Comparison of ENCODE assay signal across 22 cellular contexts in the genomic region with DNA sequence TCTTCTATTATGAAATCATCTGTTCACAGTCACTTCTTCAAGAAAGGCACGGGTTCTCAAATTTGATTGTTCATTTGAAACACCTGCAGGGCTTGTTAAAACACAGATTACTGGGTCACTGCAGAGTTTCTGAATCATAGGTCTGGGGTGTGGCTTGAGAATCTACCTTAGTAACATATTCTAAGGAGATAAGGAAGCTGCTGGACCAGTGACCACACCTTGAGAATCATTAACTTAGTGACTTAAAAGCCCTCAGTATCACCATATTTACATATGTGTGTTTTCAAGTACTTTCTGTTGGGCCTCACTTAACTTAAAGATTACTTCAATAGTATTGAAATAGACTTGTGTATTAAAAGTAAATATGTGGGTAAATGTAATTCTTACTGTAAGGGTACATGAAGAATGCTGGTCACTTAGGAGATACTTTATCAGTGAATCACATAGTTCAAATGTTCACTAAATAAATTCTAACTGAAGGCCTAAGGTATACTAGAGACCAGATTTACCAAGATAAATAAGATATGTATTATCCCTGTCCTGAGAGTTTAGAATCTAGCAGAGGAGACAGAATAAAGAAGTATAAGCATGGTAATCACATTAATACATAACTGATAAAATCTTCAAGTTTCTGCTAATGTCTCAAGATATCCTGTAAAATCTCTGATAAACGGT.
DNase-seq lines count a peak whose midpoint lies in the region; ATAC-seq, FAIRE-seq and TF ChIP-seq lines count a peak whose summit lies in the region.
"Had no signal": no experiment of that assay in that cellular context is flagged by ENCODE, and none has a peak within 500 bp of the region (broad histone marks: within the 10 kb centered on the region; RNA-seq: fewer than 3 reads in every experiment).

No MANE protein-coding gene starts in this region.

- peak; percentile 57 for FAIRE-seq in keratinocyte (lab: Jason Lieb, UNC)

- TF ChIP-seq POLR2A in transverse colon (IDR thresholded peaks at IDR 0.05) (no peak), gastroesophageal sphincter (IDR thresholded peaks at IDR 0.05) (no peak)

- no peaks in the 10 kb centered on the region for H3K9me3 Mint-ChIP-seq in activated CD8-positive, alpha-beta T cell treated with anti-CD3 and anti-CD28 coated beads, Interleukin-2, amount 10 ng/mL, durations not matched to agents 7 days and 5 days (ENCODE audit: insufficient read depth)
- H3K9me3 Mint-ChIP-seq: activated CD4-positive, alpha-beta T cell treated with anti-CD3 and anti-CD28 coated beads, Interleukin-2, amount 10 ng/mL, durations not matched to agents 7 days and 5 days; activated T-helper 17 cell treated with anti-CD3 and anti-CD28 coated beads, Interleukin-2, amount 50 U/mL, for 72 hours; stimulated activated naive CD8-positive, alpha-beta T cell treated with anti-CD3 and anti-CD28 coated beads, Interleukin-15, Interleukin-2, amounts not matched to agents 100 ng/mL and 50 ng/mL, for 24 hours had no signal

- POLR2A ChIA-PET in SK-N-SH (lab: Yijun Ruan, JAX) = no interaction called here
- POLR2A ChIA-PET in activated CD8-positive, alpha-beta T cell treated with anti-CD3 and anti-CD28 coated beads, Interleukin-2, amount 10 ng/mL, durations not matched to agents 7 days and 5 days (lab: Charles Lee) = no interaction called here

- H3K9me2 ChIP-seq in SK-N-SH = no peaks in the 10 kb centered on the region

- H3K4me3 Mint-ChIP-seq in activated CD8-positive, alpha-beta T cell treated with anti-CD3 and anti-CD28 coated beads, Interleukin-2, amount 10 ng/mL, durations not matched to agents 7 days and 5 days = no peak overlapping the region
- H3K4me3 Mint-ChIP-seq: activated CD4-positive, alpha-beta T cell treated with anti-CD3 and anti-CD28 coated beads, Interleukin-2, amount 10 ng/mL, durations not matched to agents 7 days and 5 days; activated T-helper 17 cell treated with anti-CD3 and anti-CD28 coated beads, Interleukin-2, amount 50 U/mL, for 72 hours; B cell; stimulated activated naive CD8-positive, alpha-beta T cell treated with anti-CD3 and anti-CD28 coated beads, Interleukin-15, Interleukin-2, amounts not matched to agents 100 ng/mL and 50 ng/mL, for 24 hours had no signal

- no peaks in the 10 kb centered on the region for H3K9me3 ChIP-seq in SK-N-SH
- no peaks in the 10 kb centered on the region for H3K9me3 ChIP-seq in keratinocyte (ENCODE audit: control insufficient read depth, low read depth, low read length)
- no peaks in the 10 kb centered on the region for H3K9me3 ChIP-seq in transverse colon
- no peaks in the 10 kb centered on the region for H3K9me3 ChIP-seq in gastroesophageal sphincter
- H3K9me3 ChIP-seq: gastrocnemius medialis, psoas muscle, upper lobe of right lung had no signal

- H3K4me1 Mint-ChIP-seq in activated CD8-positive, alpha-beta T cell treated with anti-CD3 and anti-CD28 coated beads, Interleukin-2, amount 10 ng/mL, durations not matched to agents 7 days and 5 days (ENCODE audit: low read depth) = no peaks in the 10 kb centered on the region
- H3K4me1 Mint-ChIP-seq: activated CD4-positive, alpha-beta T cell treated with anti-CD3 and anti-CD28 coated beads, Interleukin-2, amount 10 ng/mL, durations not matched to agents 7 days and 5 days; activated T-helper 17 cell treated with anti-CD3 and anti-CD28 coated beads, Interleukin-2, amount 50 U/mL, for 72 hours; B cell had no signal

- H3K27me3 ChIP-seq in SK-N-SH (ENCODE audit: insufficient read depth) = no peaks in the 10 kb centered on the region
- no peaks in the 10 kb centered on the region for H3K27me3 ChIP-seq in keratinocyte (ENCODE audit: control insufficient read depth, extremely low read depth, insufficient read depth, low read length)
- no peaks in the 10 kb centered on the region for H3K27me3 ChIP-seq in transverse colon
- no peaks in the 10 kb centered on the region for H3K27me3 ChIP-seq in gastroesophageal sphincter
- H3K27me3 ChIP-seq: gastrocnemius medialis, upper lobe of right lung had no signal

- peaks cover 3% of the 10 kb centered on the region for H3F3A ChIP-seq in SK-N-SH (replicated peaks; ENCODE audit: insufficient read depth)

- H3K27ac Mint-ChIP-seq in activated CD8-positive, alpha-beta T cell treated with anti-CD3 and anti-CD28 coated beads, Interleukin-2, amount 10 ng/mL, durations not matched to agents 7 days and 5 days = no peak overlapping the region
- H3K27ac Mint-ChIP-seq: activated CD4-positive, alpha-beta T cell treated with anti-CD3 and anti-CD28 coated beads, Interleukin-2, amount 10 ng/mL, durations not matched to agents 7 days and 5 days; activated T-helper 17 cell treated with anti-CD3 and anti-CD28 coated beads, Interleukin-2, amount 50 U/mL, for 72 hours; B cell; stimulated activated naive CD8-positive, alpha-beta T cell treated with anti-CD3 and anti-CD28 coated beads, Interleukin-15, Interleukin-2, amounts not matched to agents 100 ng/mL and 50 ng/mL, for 24 hours had no signal

- in situ Hi-C loops in transverse colon (cut with MboI; ENCODE audit: low pct_ligation_motif_present in 1 of 4, low pct_unique_long_range_greater_than_20kb in 1 of 4, low sequenced_read_pairs in 3 of 4) = no loop called here

- H3K36me3 Mint-ChIP-seq in activated CD8-positive, alpha-beta T cell treated with anti-CD3 and anti-CD28 coated beads, Interleukin-2, amount 10 ng/mL, durations not matched to agents 7 days and 5 days (ENCODE audit: low read depth) = no peaks in the 10 kb centered on the region

- WGBS in SK-N-SH (ENCODE audit: low lambda C conversion rate) = 58% methylated on average over 2 of the region's 2 CpGs
- WGBS in transverse colon (ENCODE audit: low coverage in 1 of 2), 2 donors = 23 to 32% methylated on average over 1 to 2 of the region's 2 CpGs
- 54 to 68% methylated on average over 2 of the region's 2 CpGs for WGBS in gastroesophageal sphincter (ENCODE audit: low coverage in 1 of 2), 2 donors

- H3K36me3 ChIP-seq in SK-N-SH (replicated peaks in 1 of 2; ENCODE audit: control insufficient read depth in 1 of 2, insufficient read depth in 2 of 2, low read length in 1 of 2) (peaks cover 2 to 20% of the 10 kb centered on the region in 2 experiments), keratinocyte (ENCODE audit: control insufficient read depth in 2 of 2, extremely low read depth in 1 of 2, insufficient read depth in 2 of 2, low read length in 2 of 2) (no peaks in the 10 kb centered on the region), transverse colon (no peaks in the 10 kb centered on the region), gastroesophageal sphincter (no peaks in the 10 kb centered on the region)
- H3K36me3 ChIP-seq: gastrocnemius medialis, upper lobe of right lung had no signal

- no peaks in the 10 kb centered on the region for H3K27me3 Mint-ChIP-seq in activated CD8-positive, alpha-beta T cell treated with anti-CD3 and anti-CD28 coated beads, Interleukin-2, amount 10 ng/mL, durations not matched to agents 7 days and 5 days (ENCODE audit: low read depth)
- H3K27me3 Mint-ChIP-seq: activated CD4-positive, alpha-beta T cell treated with anti-CD3 and anti-CD28 coated beads, Interleukin-2, amount 10 ng/mL, durations not matched to agents 7 days and 5 days; activated T-helper 17 cell treated with anti-CD3 and anti-CD28 coated beads, Interleukin-2, amount 50 U/mL, for 72 hours; B cell; stimulated activated naive CD8-positive, alpha-beta T cell treated with anti-CD3 and anti-CD28 coated beads, Interleukin-15, Interleukin-2, amounts not matched to agents 100 ng/mL and 50 ng/mL, for 24 hours had no signal

- TF ChIP-seq RAD21 in SK-N-SH (IDR thresholded peaks at IDR 0.05; ENCODE audit: low read length) = no peak

- dilution Hi-C loops in keratinocyte (cut with MboI; ENCODE audit: extremely low pct_ligation_motif_present, low sequenced_read_pairs) = no loop called here

- no peaks in the 10 kb centered on the region for H4K20me1 ChIP-seq in SK-N-SH (ENCODE audit: insufficient read depth)
- no peaks in the 10 kb centered on the region for H4K20me1 ChIP-seq in keratinocyte (ENCODE audit: control insufficient read depth, extremely low read depth, insufficient read depth, low read length)

- ATAC-seq in HG02981 (IDR thresholded peaks at IDR 0.05; ENCODE audit: unreplicated experiment) (peak; percentile 70), gastroesophageal sphincter (no peak)
- ATAC-seq in activated CD8-positive, alpha-beta T cell treated with anti-CD3 and anti-CD28 coated beads, Interleukin-2, amount 10 ng/mL, durations not matched to agents 7 days and 5 days = no peak
- ATAC-seq: activated T-helper 17 cell treated with anti-CD3 and anti-CD28 coated beads, Interleukin-2, amount 50 U/mL, for 72 hours; gastrocnemius medialis; left lobe of liver; psoas muscle; upper lobe of right lung had no signal

- H3K4me2 ChIP-seq in SK-N-SH = no peak overlapping the region; the same call in 1 of the 2 replicates
- no peak overlapping the region for H3K4me2 ChIP-seq in keratinocyte (ENCODE audit: control insufficient read depth, extremely low read depth, insufficient read depth, low read depth, low read length)
- H3K4me2 ChIP-seq: smooth muscle cell had no signal

- intact Hi-C loops in transverse colon (cut with DNase I; ENCODE audit: low total_unique reads) = loop anchor here (10.0 kb wide), 1 partner anchor 59 kb away; no protein-coding TSS in a partner anchor

- no peaks in the 10 kb centered on the region for H3K9me1 ChIP-seq in keratinocyte (ENCODE audit: control insufficient read depth, extremely low read depth, insufficient read depth, low read length)

- TF ChIP-seq CTCF in SK-N-SH (IDR thresholded peaks at IDR 0.05) = no peak
- TF ChIP-seq CTCF in keratinocyte (optimal IDR thresholded peaks at IDR 0.05 in 1 of 3, IDR thresholded peaks at IDR 0.05 in 1 of 3, conservative IDR thresholded peaks at IDR 0.05 in 1 of 3; ENCODE audit: extremely low read depth in 1 of 3, insufficient read depth in 2 of 3, low read length in 3 of 3) = no peak
- no peak for TF ChIP-seq CTCF in transverse colon (IDR thresholded peaks at IDR 0.05)
- no peak for TF ChIP-seq CTCF in gastroesophageal sphincter (IDR thresholded peaks at IDR 0.05)

- H3K9ac ChIP-seq in SK-N-SH (no peak overlapping the region), keratinocyte (ENCODE audit: control insufficient read depth, extremely low read depth, insufficient read depth, low read length) (no peak overlapping the region)

- no peak overlapping the region for H3K4me3 ChIP-seq in SK-N-SH (ENCODE audit: low read depth in 2 of 2, low read length in 1 of 2)
- no peak overlapping the region for H3K4me3 ChIP-seq in keratinocyte (ENCODE audit: control insufficient read depth in 2 of 3, extremely low read depth in 1 of 3, insufficient read depth in 2 of 3, low read depth in 1 of 3, low read length in 3 of 3)
- no peak overlapping the region for H3K4me3 ChIP-seq in transverse colon
- H3K4me3 ChIP-seq in gastroesophageal sphincter = no peak overlapping the region
- H3K4me3 ChIP-seq: gastrocnemius medialis, psoas muscle, smooth muscle cell, upper lobe of right lung had no signal

- H3K4me1 ChIP-seq in SK-N-SH (ENCODE audit: control insufficient read depth in 1 of 2, insufficient read depth in 2 of 2, low read depth in 1 of 2, low read length in 1 of 2) (peaks cover 0 to 3% of the 10 kb centered on the region in 2 experiments; a peak in 2 of 4 replicates), keratinocyte (ENCODE audit: control insufficient read depth, extremely low read depth, insufficient read depth, low read length) (peaks cover 6% of the 10 kb centered on the region), transverse colon (peaks cover 0 to 18% (median 6%) of the 10 kb centered on the region in 4 donors), gastroesophageal sphincter (no peaks in the 10 kb centered on the region)
- H3K4me1 ChIP-seq: gastrocnemius medialis, psoas muscle, upper lobe of right lung had no signal

- TF ChIP-seq EP300 in SK-N-SH (IDR thresholded peaks at IDR 0.05; ENCODE audit: borderline replicate concordance in 1 of 2, low read depth in 1 of 2, low read length in 1 of 2) = peak in 1 of 2 experiments; percentile 73; a peak in 2 of 4 replicates
- no peak for TF ChIP-seq EP300 in transverse colon (IDR thresholded peaks at IDR 0.05; ENCODE audit: low read depth)
- no peak for TF ChIP-seq EP300 in gastroesophageal sphincter (IDR thresholded peaks at IDR 0.05)

- peak overlapping the region in 1 of 2 experiments; percentile 29; a peak in 3 of 4 replicates for H3K27ac ChIP-seq in SK-N-SH (ENCODE audit: low read depth in 2 of 2, low read length in 1 of 2)
- no peak overlapping the region for H3K27ac ChIP-seq in keratinocyte (ENCODE audit: control insufficient read depth, insufficient read depth, low read length)
- peak overlapping the region; percentile 53 to 81 (median 66) for H3K27ac ChIP-seq in transverse colon
- H3K27ac ChIP-seq in gastroesophageal sphincter = no peak overlapping the region
- H3K27ac ChIP-seq: gastrocnemius medialis, psoas muscle, upper lobe of right lung had no signal

- DNase-seq in SK-N-SH = no peak
- DNase-seq in keratinocyte (ENCODE audit: low read depth, low spot score) = peak; percentile 35
- DNase-seq in transverse colon = peak; percentile 52
- DNase-seq in NCI-H526 (lab: John Stamatoyannopoulos, UW) = no peak
- DNase-seq in activated CD8-positive, alpha-beta T cell treated with anti-CD3 and anti-CD28 coated beads, Interleukin-2, amount 10 ng/mL, durations not matched to agents 7 days and 5 days = no peak
- DNase-seq: activated CD4-positive, alpha-beta T cell treated with anti-CD3 and anti-CD28 coated beads, Interleukin-2, amount 10 ng/mL, durations not matched to agents 7 days and 5 days; EL; gastrocnemius medialis; HCEC 1CT; NCI-H1417; NCI-H524; psoas muscle; Right ventricle myocardium superior; stimulated activated CD4-positive, alpha-beta T cell treated with anti-CD3 and anti-CD28 coated beads, Interleukin-4, amount 100 ng/mL, for 1 hour; upper lobe of right lung had no signal

- H3K79me2 ChIP-seq in SK-N-SH (ENCODE audit: insufficient read depth) = peaks cover 20% of the 10 kb centered on the region
- H3K79me2 ChIP-seq in keratinocyte (ENCODE audit: control insufficient read depth, insufficient read depth, low read length) = no peaks in the 10 kb centered on the region

- CTCF ChIA-PET in SK-N-SH (lab: Yijun Ruan, JAX) = no interaction called here
- CTCF ChIA-PET in activated CD8-positive, alpha-beta T cell treated with anti-CD3 and anti-CD28 coated beads, Interleukin-2, amount 10 ng/mL, durations not matched to agents 7 days and 5 days (lab: Charles Lee) = no interaction called here

- H2AFZ ChIP-seq in SK-N-SH (ENCODE audit: low read depth) (0 out of 2 replicates have a peak overlapping the region, but pooled peaks have one; percentile 6), keratinocyte (ENCODE audit: control insufficient read depth, low read length) (no peak overlapping the region)

Comparison
In these comparisons a context has a peak if more than half of its experiments do, and no peak if none do; other contexts are left out.
1. DNase-seq: peak in keratinocyte (single experiment) and transverse colon (single experiment); none in SK-N-SH (single experiment), NCI-H526 (0 of 2) and activated CD8-positive, alpha-beta T cell treated with anti-CD3 and anti-CD28 coated beads, Interleukin-2, amount 10 ng/mL, durations not matched to agents 7 days and 5 days (single experiment).
2. H3K27ac ChIP-seq: peak in transverse colon (4 of 4); none in keratinocyte (single experiment) and gastroesophageal sphincter (0 of 4).